In genomic region chr4:178081931-178082330, GRCh38 we compare ENCODE assay signal across 8 cellular contexts.
"Had no signal": no experiment of that assay in that cellular context is flagged by ENCODE, and none has a peak within 500 bp of the region (broad histone marks: within the 10 kb centered on the region; RNA-seq: fewer than 3 reads in every experiment).

No MANE protein-coding gene starts in this region.

- H3K4me1 ChIP-seq: HAP-1 had no signal

- DNase-seq: GM23248, GOT3, H7, HFFc6 had no signal

- H3K4me3 ChIP-seq: GM23248, HAP-1 had no signal

- FAIRE-seq: HepG2 had no signal

- H3K36me3 ChIP-seq: HAP-1 had no signal

- H3K9ac ChIP-seq: GM23248 had no signal

- H3K9me3 ChIP-seq: HAP-1 had no signal

- H3K27ac ChIP-seq: GM23248, HL-60 had no signal

- ATAC-seq: HCT116, HepG2 had no signal
